8 cellular contexts compared by ENCODE assay signal in the genomic region with DNA sequence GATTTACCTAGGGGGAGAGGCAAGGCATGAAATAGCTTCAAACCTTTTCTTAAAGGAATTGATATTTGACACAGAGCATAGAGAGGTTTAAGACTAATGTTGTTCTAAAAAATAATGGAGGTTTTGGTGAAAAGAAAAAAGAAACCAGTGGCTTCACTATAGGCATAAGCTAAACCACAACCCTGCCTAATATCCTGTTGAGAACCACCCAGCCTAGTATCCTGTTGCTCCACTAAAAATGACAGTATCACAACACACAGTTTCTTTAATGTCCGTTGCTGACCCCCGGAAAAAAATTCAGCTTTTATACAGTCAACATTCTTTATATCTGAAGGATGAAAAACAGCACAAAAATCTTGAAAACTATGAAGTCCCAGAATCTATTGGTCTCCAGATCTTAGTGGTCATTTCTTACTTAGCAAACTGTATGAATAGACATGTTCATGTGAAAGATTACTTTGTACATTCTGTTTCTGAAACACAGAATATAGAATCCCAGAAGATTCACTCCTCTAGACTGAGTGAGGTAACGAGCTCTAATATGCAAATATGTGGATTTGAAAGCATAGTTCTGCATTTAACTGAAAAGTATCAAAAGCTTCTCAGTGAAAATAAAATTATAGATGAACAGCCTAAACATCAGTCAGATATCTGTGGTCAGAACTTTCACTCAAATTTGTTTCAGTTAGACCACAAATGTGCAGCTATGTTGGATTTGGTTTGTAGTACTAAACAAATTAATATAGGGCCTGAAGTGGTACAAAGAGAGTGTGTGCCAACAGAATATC.
A peak's percentile ranks its signal among the peaks of the same experiment; 100 is the strongest.
DNase-seq lines count a peak whose midpoint lies in the region; ATAC-seq and TF ChIP-seq lines count a peak whose summit lies in the region.

No MANE protein-coding gene starts in this region.

- ATAC-seq in HG02798 (IDR thresholded peaks at IDR 0.05; ENCODE audit: poor library complexity, unreplicated experiment), result peak; percentile 71
- peak; percentile 94 for ATAC-seq in stimulated activated naive CD8-positive, alpha-beta T cell treated with anti-CD3 and anti-CD28 coated beads, Interleukin-15, amount 100 ng/mL, for 72 hours

- H3K27me3 Mint-ChIP-seq in activated naive CD4-positive, alpha-beta T cell treated with anti-CD3 and anti-CD28 coated beads, Interleukin-2, amount 10 ng/mL, durations not matched to agents 7 days and 5 days, result no peaks in the 10 kb centered on the region
- no peaks in the 10 kb centered on the region for H3K27me3 Mint-ChIP-seq in stimulated activated naive CD8-positive, alpha-beta T cell treated with anti-CD3 and anti-CD28 coated beads, Interleukin-15, amount 100 ng/mL, for 72 hours

- no peak overlapping the region for H3K4me3 ChIP-seq in NB4 (ENCODE audit: low read depth, low read length)

- H3K9me3 Mint-ChIP-seq in activated naive CD4-positive, alpha-beta T cell treated with anti-CD3 and anti-CD28 coated beads, Interleukin-2, amount 10 ng/mL, durations not matched to agents 7 days and 5 days, result no peaks in the 10 kb centered on the region
- H3K9me3 Mint-ChIP-seq in stimulated activated naive CD8-positive, alpha-beta T cell treated with anti-CD3 and anti-CD28 coated beads, Interleukin-15, amount 100 ng/mL, for 72 hours, result no peaks in the 10 kb centered on the region

- peak overlapping the region; percentile 61 for H3K4me3 Mint-ChIP-seq in activated naive CD4-positive, alpha-beta T cell treated with anti-CD3 and anti-CD28 coated beads, Interleukin-2, amount 10 ng/mL, durations not matched to agents 7 days and 5 days
- H3K4me3 Mint-ChIP-seq in stimulated activated naive CD8-positive, alpha-beta T cell treated with anti-CD3 and anti-CD28 coated beads, Interleukin-15, amount 100 ng/mL, for 72 hours, result peak overlapping the region; percentile 38 to 44

- CTCF ChIA-PET in activated naive CD4-positive, alpha-beta T cell treated with anti-CD3 and anti-CD28 coated beads, Interleukin-2, amount 10 ng/mL, durations not matched to agents 7 days and 5 days (lab: Charles Lee), result interaction anchor here (0.8 to 1.1 kb wide), 2 partner anchors 40 to 216 kb away, joined by 3 to 5 read pairs; a partner anchor contains a TSS

- DNase-seq in activated naive CD4-positive, alpha-beta T cell treated with anti-CD3 and anti-CD28 coated beads, Interleukin-2, amount 10 ng/mL, durations not matched to agents 7 days and 5 days, result no peak
- DNase-seq in activated naive CD4-positive, alpha-beta T cell treated with anti-CD3 and anti-CD28 coated beads, Interleukin-2, amount 50 U/mL, for 16 hours, result no peak
- peak; percentile 5 for DNase-seq in NB4 (ENCODE audit: low read depth)
- DNase-seq in stimulated activated naive CD8-positive, alpha-beta T cell treated with anti-CD3 and anti-CD28 coated beads, Interleukin-15, amount 100 ng/mL, for 72 hours, result no peak
- no peak for DNase-seq in Ammon's horn (ENCODE audit: low spot score)
- DNase-seq in NCI-H2029 treated with DMSO at 0.1 percent for 48 hours (lab: John Stamatoyannopoulos, UW), result no peak
- no peak for DNase-seq in NCI-H1436 treated with DMSO at 0.1 percent for 48 hours (lab: John Stamatoyannopoulos, UW)

- TF ChIP-seq POLR2A in NB4 (IDR thresholded peaks at IDR 0.05; ENCODE audit: extremely low read depth, insufficient read length), result no peak

- H3K27ac Mint-ChIP-seq in activated naive CD4-positive, alpha-beta T cell treated with anti-CD3 and anti-CD28 coated beads, Interleukin-2, amount 10 ng/mL, durations not matched to agents 7 days and 5 days, result peak overlapping the region; percentile 85
- H3K27ac Mint-ChIP-seq in stimulated activated naive CD8-positive, alpha-beta T cell treated with anti-CD3 and anti-CD28 coated beads, Interleukin-15, amount 100 ng/mL, for 72 hours, result peak overlapping the region in 1 of 2 donors; percentile 67

- no peak for TF ChIP-seq CTCF in NB4 (IDR thresholded peaks at IDR 0.05; ENCODE audit: low read depth, low read length)

- peaks cover 38% of the 10 kb centered on the region for H3K4me1 Mint-ChIP-seq in activated naive CD4-positive, alpha-beta T cell treated with anti-CD3 and anti-CD28 coated beads, Interleukin-2, amount 10 ng/mL, durations not matched to agents 7 days and 5 days
- peaks cover 22% of the 10 kb centered on the region for H3K4me1 Mint-ChIP-seq in stimulated activated naive CD8-positive, alpha-beta T cell treated with anti-CD3 and anti-CD28 coated beads, Interleukin-15, amount 100 ng/mL, for 72 hours

- peaks cover 22% of the 10 kb centered on the region for H3K36me3 Mint-ChIP-seq in activated naive CD4-positive, alpha-beta T cell treated with anti-CD3 and anti-CD28 coated beads, Interleukin-2, amount 10 ng/mL, durations not matched to agents 7 days and 5 days
